ENCODE assay signal across 8 cellular contexts in the genomic region with DNA sequence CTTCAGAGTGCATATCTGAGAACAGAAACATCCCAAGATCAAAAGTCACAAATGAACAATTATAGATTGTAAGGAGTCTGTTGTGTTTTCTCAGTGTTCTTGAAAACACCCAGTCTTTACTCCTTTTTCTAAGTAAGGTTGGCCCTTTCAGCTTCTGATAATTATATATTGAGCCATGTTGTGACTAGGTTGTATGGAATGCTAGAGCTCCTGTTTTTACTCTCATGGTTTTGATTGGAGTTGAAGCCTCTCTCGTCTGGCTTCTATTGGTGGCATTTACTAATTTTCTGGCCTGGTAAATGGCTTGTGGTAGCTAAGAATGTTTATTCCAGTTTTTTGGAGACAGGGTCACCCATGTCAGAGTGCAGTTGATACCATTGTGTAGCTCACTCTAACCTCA.
DNase-seq lines count a peak whose midpoint lies in the region; ATAC-seq and TF ChIP-seq lines count a peak whose summit lies in the region.
"Had no signal": no experiment of that assay in that cellular context is flagged by ENCODE, and none has a peak within 500 bp of the region (broad histone marks: within the 10 kb centered on the region; RNA-seq: fewer than 3 reads in every experiment).

No MANE protein-coding gene starts in this region.

- ATAC-seq in HG02623 (IDR thresholded peaks at IDR 0.05; ENCODE audit: unreplicated experiment) = no peak
- ATAC-seq in HG02973 (IDR thresholded peaks at IDR 0.05; ENCODE audit: unreplicated experiment) = no peak

- peaks cover 15% of the 10 kb centered on the region for H3K36me3 ChIP-seq in mesodermal cell (ENCODE audit: control insufficient read depth, insufficient read depth, low read length)
- H3K36me3 ChIP-seq in uterus = no peaks in the 10 kb centered on the region

- TF ChIP-seq CTCF in coronary artery (IDR thresholded peaks at IDR 0.05) (no peak), uterus (IDR thresholded peaks at IDR 0.05) (no peak)

- H3K27ac ChIP-seq in coronary artery (peak overlapping the region; percentile 74 to 83), mesodermal cell (ENCODE audit: low read depth, low read length, severe bottlenecking) (peak overlapping the region; percentile 94), uterus (peak overlapping the region; percentile 94 to 95)

- H3K9me3 ChIP-seq in mesodermal cell (ENCODE audit: control insufficient read depth, low read length) = no peaks in the 10 kb centered on the region
- H3K9me3 ChIP-seq in uterus = no peaks in the 10 kb centered on the region

- H3K4me1 ChIP-seq in mesodermal cell (ENCODE audit: control insufficient read depth, insufficient read depth, low read length, poor library complexity, severe bottlenecking) (peaks cover 41% of the 10 kb centered on the region), uterus (peaks cover 8 to 13% of the 10 kb centered on the region in 2 donors)

- no CpG with 5 or more reads among the region's 1 CpG for WGBS in mesodermal cell (ENCODE audit: insufficient coverage in 2 of 2), 2 experiments

- intact Hi-C loops in uterus (cut with DNase I; ENCODE audit: low total_unique reads) = no loop called here

- H3K4me3 ChIP-seq in coronary artery (peak overlapping the region; percentile 20), mesodermal cell (ENCODE audit: extremely low read depth, insufficient read depth, low read length, poor library complexity, severe bottlenecking) (no peak overlapping the region), uterus (no peak overlapping the region)

- DNase-seq in NCI-H226 = peak; percentile 65
- no peak for DNase-seq in coronary artery (ENCODE audit: low spot score)
- no peak for DNase-seq in uterus
- DNase-seq in NCI-H2107 (lab: John Stamatoyannopoulos, UW) = no peak
- DNase-seq: activated effector memory CD4-positive, alpha-beta T cell treated with anti-CD3 and anti-CD28 coated beads, Interleukin-2, amount 50 U/mL, for 16 hours had no signal

- TF ChIP-seq POLR2A in uterus (IDR thresholded peaks at IDR 0.05) = no peak

- no peaks in the 10 kb centered on the region for H3K27me3 ChIP-seq in uterus
